ENCODE assay signal across 26 cellular contexts in the genomic region with DNA sequence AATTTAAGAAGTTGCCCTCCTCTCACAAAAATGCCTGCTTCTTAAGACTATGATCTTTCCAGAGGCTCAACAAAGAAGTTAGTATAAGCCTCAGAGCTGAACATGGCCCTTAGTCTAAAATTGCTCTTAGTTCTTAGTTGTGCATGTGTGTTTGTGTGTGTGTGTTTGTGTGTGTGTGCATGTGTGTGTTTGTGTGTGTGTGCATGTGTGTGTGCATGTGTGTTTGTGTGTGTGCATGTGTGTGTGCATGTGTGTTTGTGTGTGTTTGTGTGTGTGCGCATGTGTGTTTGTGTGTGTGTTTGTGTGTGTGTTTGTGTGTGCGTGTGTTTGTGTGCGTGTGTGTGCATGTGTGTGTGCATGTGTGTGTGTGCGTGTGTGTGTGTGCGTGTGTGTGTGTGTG. TPM values are rescaled to one million over a fixed set of nuclear protein-coding genes. Genes with fewer than 3 reads are reported as not detected.
DNase-seq lines count a peak whose midpoint lies in the region; ATAC-seq, FAIRE-seq and TF ChIP-seq lines count a peak whose summit lies in the region.
"Had no signal": no experiment of that assay in that cellular context is flagged by ENCODE, and none has a peak within 500 bp of the region (broad histone marks: within the 10 kb centered on the region; RNA-seq: fewer than 3 reads in every experiment).

No MANE protein-coding gene starts in this region.

- H4K20me1 ChIP-seq in HepG2 (ENCODE audit: insufficient read depth, low read length), result no peaks in the 10 kb centered on the region
- no peaks in the 10 kb centered on the region; the same call in 1 of the 2 replicates for H4K20me1 ChIP-seq in IMR-90 (ENCODE audit: insufficient read depth, low read length)
- H4K20me1 ChIP-seq: BLaER1 treated with 17β-estradiol and CSF1 and Interleukin-3, amounts not matched to agents 10 nM and 100 nM had no signal

- no peak for TF ChIP-seq RAD21 in HepG2 (CRISPR knock-in tag; IDR thresholded peaks at IDR 0.05)
- no peak for TF ChIP-seq RAD21 in IMR-90 (IDR thresholded peaks at IDR 0.05; ENCODE audit: low read length)

- H2BK120ac ChIP-seq in IMR-90 (ENCODE audit: low read depth, low read length), result no peak overlapping the region

- H3K9me3 ChIP-seq in HepG2 (ENCODE audit: low read length) (no peaks in the 10 kb centered on the region), right lobe of liver (no peaks in the 10 kb centered on the region), IMR-90 (ENCODE audit: control insufficient read depth, insufficient read depth, low read length) (no peaks in the 10 kb centered on the region)
- H3K9me3 ChIP-seq: A549; BE2C; BLaER1 treated with 17β-estradiol and CSF1 and Interleukin-3, amounts not matched to agents 10 nM and 100 nM had no signal

- TF ChIP-seq EP300 in HepG2 (IDR thresholded peaks at IDR 0.05; ENCODE audit: low read depth in 2 of 2, low read length in 2 of 2) (no peak), HepG2 (CRISPR knock-in tag; IDR thresholded peaks at IDR 0.05; ENCODE audit: borderline replicate concordance) (no peak)

- H3K4me2 ChIP-seq in HepG2 (ENCODE audit: low read depth, low read length) (no peak overlapping the region), IMR-90 (ENCODE audit: low read depth, low read length) (no peak overlapping the region)
- H3K4me2 ChIP-seq: A549; BLaER1 treated with 17β-estradiol and CSF1 and Interleukin-3, amounts not matched to agents 10 nM and 100 nM; GM23338 had no signal

- H3K27me3 ChIP-seq in HepG2 (ENCODE audit: control insufficient read depth in 1 of 2, insufficient read depth in 2 of 2, low read length in 2 of 2), result no peaks in the 10 kb centered on the region
- no peaks in the 10 kb centered on the region for H3K27me3 ChIP-seq in right lobe of liver
- H3K27me3 ChIP-seq in IMR-90 (ENCODE audit: control insufficient read depth, insufficient read depth, low read length), result no peaks in the 10 kb centered on the region
- H3K27me3 ChIP-seq: BE2C; BLaER1 treated with 17β-estradiol and CSF1 and Interleukin-3, amounts not matched to agents 10 nM and 100 nM had no signal

- H3K27ac ChIP-seq in HepG2 (ENCODE audit: extremely low read length, insufficient read depth, low read length) (no peak overlapping the region), right lobe of liver (no peak overlapping the region), IMR-90 (ENCODE audit: insufficient read depth, low read length) (no peak overlapping the region)
- H3K27ac ChIP-seq: BLaER1 treated with 17β-estradiol and CSF1 and Interleukin-3, amounts not matched to agents 10 nM and 100 nM had no signal

- H3K36me3 Mint-ChIP-seq in activated CD4-positive, alpha-beta T cell treated with anti-CD3 and anti-CD28 coated beads, Interleukin-2, amount 10 ng/mL, durations not matched to agents 24 days and 14 days (ENCODE audit: low read depth), result no peaks in the 10 kb centered on the region
- H3K36me3 Mint-ChIP-seq: CD8-positive, alpha-beta memory T cell had no signal

- H2AFZ ChIP-seq in HepG2 (ENCODE audit: low read length), result no peak overlapping the region
- H2AFZ ChIP-seq in IMR-90 (replicated peaks; ENCODE audit: low read length, poor library complexity), result no peak overlapping the region
- H2AFZ ChIP-seq: GM23338 had no signal

- BruUV-seq in HepG2 (replicated peaks; lab: Mats Ljungman, UMichigan) (no TSS peak), IMR-90 (replicated peaks; lab: Mats Ljungman, UMichigan) (no TSS peak)

- H3K9me1 ChIP-seq in IMR-90 (ENCODE audit: insufficient read depth, low read length), result peaks cover 12% of the 10 kb centered on the region

- H4K5ac ChIP-seq in IMR-90 (ENCODE audit: low read depth, low read length), result no peak overlapping the region

- H3K18ac ChIP-seq in IMR-90 (ENCODE audit: low read depth, low read length), result no peak overlapping the region

- H3K9me3 Mint-ChIP-seq in activated CD4-positive, alpha-beta T cell treated with anti-CD3 and anti-CD28 coated beads, Interleukin-2, amount 10 ng/mL, durations not matched to agents 24 days and 14 days, result no peaks in the 10 kb centered on the region
- H3K9me3 Mint-ChIP-seq: CD4-positive, alpha-beta T cell; GM23338 had no signal

- in situ Hi-C loops in HepG2 (cut with HindIII; ENCODE audit: extremely low pct_ligation_motif_present, low pct_unique_long_range_greater_than_20kb) (no loop called here), IMR-90 (cut with MboI; ENCODE audit: low sequenced_read_pairs) (no loop called here)

- H2AK5ac ChIP-seq in IMR-90 (ENCODE audit: low read depth, low read length), result peak overlapping the region; percentile 46; the same call in 1 of the 2 replicates

- H3K27me3 Mint-ChIP-seq in activated CD4-positive, alpha-beta T cell treated with anti-CD3 and anti-CD28 coated beads, Interleukin-2, amount 10 ng/mL, durations not matched to agents 24 days and 14 days, result no peaks in the 10 kb centered on the region
- H3K27me3 Mint-ChIP-seq: CD4-positive, alpha-beta T cell had no signal

- intact Hi-C loops in activated CD4-positive, alpha-beta T cell treated with anti-CD3 and anti-CD28 coated beads, Interleukin-2, amount 10 ng/mL, durations not matched to agents 24 days and 14 days (cut with micrococcal nuclease), result loop anchor here (5.0 kb wide), 1 partner anchor 45 kb away; no protein-coding TSS in a partner anchor
- intact Hi-C loops in HepG2 (cut with micrococcal nuclease; ENCODE audit: unreplicated experiment), result no loop called here
- intact Hi-C loops in right lobe of liver (cut with DNase I), result no loop called here
- intact Hi-C loops in IMR-90 (cut with micrococcal nuclease), result no loop called here

- H3K4me3 ChIP-seq in HepG2 (replicated peaks in 1 of 3; ENCODE audit: insufficient read depth in 1 of 3, low read depth in 2 of 3, low read length in 3 of 3) (no peak overlapping the region), right lobe of liver (no peak overlapping the region), IMR-90 (ENCODE audit: insufficient read depth, low read depth, low read length) (no peak overlapping the region)
- H3K4me3 ChIP-seq: A549; BLaER1 treated with 17β-estradiol and CSF1 and Interleukin-3, amounts not matched to agents 10 nM and 100 nM; GM23338 had no signal

- H2BK20ac ChIP-seq in IMR-90 (ENCODE audit: low read depth, low read length), result no peak overlapping the region

- no peak overlapping the region for H3K14ac ChIP-seq in IMR-90 (replicated peaks; ENCODE audit: low read depth, low read length)

- no peak overlapping the region for H4K8ac ChIP-seq in IMR-90 (ENCODE audit: low read depth in 2 of 2, low read length in 2 of 2)

- no peak overlapping the region for H2AK9ac ChIP-seq in IMR-90 (replicated peaks; ENCODE audit: low read depth, low read length, poor library complexity)

- H2BK15ac ChIP-seq in IMR-90 (ENCODE audit: low read depth, low read length), result no peak overlapping the region

- FAIRE-seq in HepG2 (lab: Jason Lieb, UNC), result no peak
- FAIRE-seq in urothelium cell line (lab: Jason Lieb, UNC), result peak; percentile 86
- FAIRE-seq: A549, D721Med, GM12891, GM18507 had no signal

- no peak overlapping the region for H3K56ac ChIP-seq in IMR-90 (ENCODE audit: extremely low read depth, insufficient read depth, low read length)

- peaks cover 21% of the 10 kb centered on the region for H3K4me1 Mint-ChIP-seq in activated CD4-positive, alpha-beta T cell treated with anti-CD3 and anti-CD28 coated beads, Interleukin-2, amount 10 ng/mL, durations not matched to agents 24 days and 14 days
- H3K4me1 Mint-ChIP-seq: CD8-positive, alpha-beta memory T cell; GM23338 had no signal

- POLR2A ChIA-PET in HepG2 (lab: Yijun Ruan, JAX), result no interaction called here
- POLR2A ChIA-PET in IMR-90 (lab: Charles Lee; ENCODE audit: unreplicated experiment), result no interaction called here

- H2BK5ac ChIP-seq in IMR-90 (ENCODE audit: low read depth, low read length, poor library complexity, severe bottlenecking), result peak overlapping the region; percentile 69

- H3K4ac ChIP-seq in IMR-90 (ENCODE audit: low read depth, low read length), result no peak overlapping the region

- H3K79me2 ChIP-seq in HepG2 (ENCODE audit: insufficient read depth, low read length), result no peaks in the 10 kb centered on the region

- ATAC-seq in HepG2 (no peak), right lobe of liver (no peak), IMR-90 (ENCODE audit: low read depth) (no peak), HG03175 (IDR thresholded peaks at IDR 0.05; ENCODE audit: unreplicated experiment) (no peak)
- ATAC-seq: A549, GM23338 had no signal

- no peak overlapping the region for H3K23ac ChIP-seq in IMR-90 (ENCODE audit: low read depth, low read length)

- WGBS in HepG2 (ENCODE audit: low lambda C conversion rate), result 40% methylated on average over 5 of the region's 5 CpGs
- WGBS in right lobe of liver (ENCODE audit: insufficient coverage, low coverage, low lambda C conversion rate, missing lambda C conversion rate), result 0% methylated on average over 2 of the region's 5 CpGs
- WGBS in IMR-90 (ENCODE audit: extremely low coverage in 2 of 2, insufficient read length in 1 of 2), 2 experiments, result 88% methylated on average over 1 of the region's 5 CpGs; no CpG with 5 or more reads in 1 of the 2 experiments

- H3K79me1 ChIP-seq in IMR-90 (ENCODE audit: low read depth in 1 of 2, low read length in 2 of 2), result no peaks in the 10 kb centered on the region

- dilution Hi-C loops in IMR-90 (cut with HindIII; ENCODE audit: low sequenced_read_pairs, unreplicated experiment), result no loop called here

- H3K36me3 ChIP-seq in HepG2 (replicated peaks in 1 of 2; ENCODE audit: control insufficient read depth in 1 of 2, insufficient read depth in 2 of 2, low read length in 2 of 2), result no peaks in the 10 kb centered on the region
- no peaks in the 10 kb centered on the region for H3K36me3 ChIP-seq in right lobe of liver
- no peaks in the 10 kb centered on the region for H3K36me3 ChIP-seq in IMR-90 (ENCODE audit: control insufficient read depth, insufficient read depth, low read length)
- H3K36me3 ChIP-seq: BE2C; BLaER1 treated with 17β-estradiol and CSF1 and Interleukin-3, amounts not matched to agents 10 nM and 100 nM had no signal

- TF ChIP-seq CTCF in HepG2 (CRISPR knock-in tag; IDR thresholded peaks at IDR 0.05) (no peak), right lobe of liver (IDR thresholded peaks at IDR 0.05) (no peak), IMR-90 (conservative IDR thresholded peaks at IDR 0.05; ENCODE audit: low read depth, low read length) (no peak)

- no peak overlapping the region for H3K9ac ChIP-seq in HepG2 (ENCODE audit: insufficient read depth, low read depth, low read length)
- no peak overlapping the region for H3K9ac ChIP-seq in IMR-90 (ENCODE audit: low read depth, low read length)
- H3K9ac ChIP-seq: BLaER1 treated with 17β-estradiol and CSF1 and Interleukin-3, amounts not matched to agents 10 nM and 100 nM had no signal

- H4K91ac ChIP-seq in IMR-90 (ENCODE audit: insufficient read depth, low read depth, low read length), result no peak overlapping the region

- H3K27ac Mint-ChIP-seq in activated CD4-positive, alpha-beta T cell treated with anti-CD3 and anti-CD28 coated beads, Interleukin-2, amount 10 ng/mL, durations not matched to agents 24 days and 14 days, result peak overlapping the region; percentile 0
- H3K27ac Mint-ChIP-seq: CD4-positive, alpha-beta T cell; CD8-positive, alpha-beta memory T cell; GM23338 had no signal

- H3K4me1 ChIP-seq in HepG2 (ENCODE audit: insufficient read depth, low read length) (peaks cover 56% of the 10 kb centered on the region), right lobe of liver (no peaks in the 10 kb centered on the region), IMR-90 (ENCODE audit: control insufficient read depth, insufficient read depth, low read length) (no peaks in the 10 kb centered on the region; the same call in 1 of the 2 replicates)
- H3K4me1 ChIP-seq: BE2C had no signal

- CTCF ChIA-PET in HepG2 (lab: Yijun Ruan, JAX; ENCODE audit: low intra/inter-chr PET ratio, low total read pairs) (no interaction called here), IMR-90 (lab: Yijun Ruan, JAX) (no interaction called here)

- no peak overlapping the region for H3K4me3 Mint-ChIP-seq in activated CD4-positive, alpha-beta T cell treated with anti-CD3 and anti-CD28 coated beads, Interleukin-2, amount 10 ng/mL, durations not matched to agents 24 days and 14 days
- H3K4me3 Mint-ChIP-seq: CD14-positive monocyte; CD4-positive, alpha-beta T cell; CD8-positive, alpha-beta memory T cell; GM23338 had no signal

- TF ChIP-seq POLR2A in HepG2 (IDR thresholded peaks at IDR 0.05; ENCODE audit: insufficient read depth in 1 of 2, low read depth in 2 of 2, low read length in 2 of 2) (no peak), right lobe of liver (IDR thresholded peaks at IDR 0.05) (no peak), IMR-90 (IDR thresholded peaks at IDR 0.05; ENCODE audit: low read depth, low read length) (no peak)

- no peak for DNase-seq in activated CD4-positive, alpha-beta T cell treated with anti-CD3 and anti-CD28 coated beads, Interleukin-2, amount 10 ng/mL, durations not matched to agents 24 days and 14 days
- DNase-seq in activated CD4-positive, alpha-beta T cell treated with anti-CD3 and anti-CD28 coated beads for 48 hours, result no peak
- DNase-seq in HepG2 (ENCODE audit: low spot score), result no peak
- no peak for DNase-seq in right lobe of liver
- no peak for DNase-seq in IMR-90
- no peak for DNase-seq in urothelium cell line (ENCODE audit: low spot score)
- DNase-seq: 8988T; ACHN; AML-193; BE2C; CD4-positive, alpha-beta T cell; CD8-positive, alpha-beta memory T cell; DMS 273 treated with DMSO at 0.1 percent for 48 hours; DMS79; EL; GDM1; H7; HCEC 1CT had no signal

RNA-seq across cellular contexts. Expression of gene IL31RA, which starts 15.8 kb away (rescaled TPM):
- total RNA-seq in activated CD4-positive, alpha-beta T cell treated with anti-CD3 and anti-CD28 coated beads, Interleukin-2, amount 10 ng/mL, durations not matched to agents 24 days and 14 days, result 0.63 and 0.92 TPM in 2 replicates
- total RNA-seq in HepG2 (2016; rRNA removed; fragmentation: Illumina TruSeq; extraction: Trizol) (not detected in 2 replicates), right lobe of liver (not detected), IMR-90 (2012; rRNA removed) (0.56 and 0.90 TPM in 2 replicates)
- total RNA-seq in HepG2 (2016; cell fraction: cytosol; rRNA removed; fragmentation: Illumina TruSeq; extraction: Trizol; ENCODE audit: low read depth), result not detected in 2 replicates
- 0.06 and 0.07 TPM in 2 replicates for total RNA-seq in HepG2 (2016; cell fraction: insoluble cytoplasmic fraction; rRNA removed; fragmentation: Illumina TruSeq; extraction: Trizol)
- total RNA-seq in HepG2 (2016; cell fraction: membrane; rRNA removed; fragmentation: Illumina TruSeq; extraction: Trizol), result not detected in 2 replicates
- not detected in 2 replicates for total RNA-seq in HepG2 (2016; cell fraction: nucleus; rRNA removed; fragmentation: Illumina TruSeq; extraction: Trizol)
- polyA plus RNA-seq in HepG2 (2011; rRNA removed) (0.05 TPM in 1 of 2 replicates, not detected in the other), IMR-90 (2012; rRNA removed) (0.34 and 0.39 TPM in 2 replicates)
- 0.06 TPM in 1 of 2 replicates, not detected in the other for polyA plus RNA-seq in HepG2 (2011; cell fraction: cytosol; rRNA removed)
- not detected in 2 replicates for polyA plus RNA-seq in HepG2 (2011; cell fraction: nucleus; rRNA removed)
- polyA plus RNA-seq in HepG2 (2012), result 0.11 TPM in 1 of 2 replicates, not detected in the other
- polyA plus RNA-seq in HepG2 (2016; cell fraction: cytosol; fragmentation: Illumina TruSeq; extraction: Trizol; ENCODE audit: low read depth), result not detected in 2 replicates
- not detected in 2 replicates for polyA plus RNA-seq in HepG2 (2016; cell fraction: insoluble cytoplasmic fraction; fragmentation: Illumina TruSeq; extraction: Trizol; ENCODE audit: low read depth)
- not detected in 2 replicates for polyA plus RNA-seq in HepG2 (2016; cell fraction: membrane; fragmentation: Illumina TruSeq; extraction: Trizol; ENCODE audit: low read depth)
- not detected in 2 replicates for polyA plus RNA-seq in HepG2 (2016; cell fraction: nucleus; fragmentation: Illumina TruSeq; extraction: Trizol; ENCODE audit: insufficient read depth, low read depth)
- polyA minus RNA-seq in HepG2 (2011; rRNA and poly(A)+ RNA removed; ENCODE audit: low replicate concordance), result not detected in 2 replicates
- polyA minus RNA-seq in HepG2 (2011; cell fraction: cytosol; rRNA and poly(A)+ RNA removed), result not detected in 2 replicates
- polyA minus RNA-seq in HepG2 (2011; cell fraction: nucleus; rRNA and poly(A)+ RNA removed), result not detected in 2 replicates
- polyA plus RNA-seq in IMR-90 (2012; cell fraction: cytosol; rRNA removed), result 0.10 and 0.13 TPM in 2 replicates
- 0.07 and 0.80 TPM in 2 replicates for polyA plus RNA-seq in IMR-90 (2012; cell fraction: nucleus; rRNA removed; ENCODE audit: low replicate concordance)
- total RNA-seq: CD4-positive, alpha-beta T cell; CD8-positive, alpha-beta memory T cell; GM23338; H7 had no signal
- polyA plus RNA-seq: CD8-positive, alpha-beta memory T cell; GM23338 had no signal
